15 cellular contexts compared by ENCODE assay signal in genomic region chr5:127358782-127359181, GRCh38.
DNase-seq lines count a peak whose midpoint lies in the region; ATAC-seq, FAIRE-seq and TF ChIP-seq lines count a peak whose summit lies in the region.
"Had no signal": no experiment of that assay in that cellular context is flagged by ENCODE, and none has a peak within 500 bp of the region (broad histone marks: within the 10 kb centered on the region; RNA-seq: fewer than 3 reads in every experiment).

No MANE protein-coding gene starts in this region.

- FAIRE-seq in bronchial epithelial cell (lab: Jason Lieb, UNC) = no peak

- H3K9me3 ChIP-seq in Peyer's patch = no peaks in the 10 kb centered on the region
- H3K9me3 ChIP-seq in uterus = no peaks in the 10 kb centered on the region
- H3K9me3 ChIP-seq: colonic mucosa had no signal

- H3K27me3 ChIP-seq in bronchial epithelial cell (ENCODE audit: control insufficient read depth, insufficient read depth, low read length) (no peaks in the 10 kb centered on the region), Peyer's patch (no peaks in the 10 kb centered on the region), uterus (no peaks in the 10 kb centered on the region)
- H3K27me3 ChIP-seq: colonic mucosa had no signal

- H3K4me3 ChIP-seq in bronchial epithelial cell (ENCODE audit: low read depth, low read length) (no peak overlapping the region), Peyer's patch (no peak overlapping the region), uterus (no peak overlapping the region)
- H3K4me3 ChIP-seq: colonic mucosa, skin epidermis had no signal

- peaks cover 0 to 5% (median 0%) of the 10 kb centered on the region in 4 donors for H3K4me1 ChIP-seq in Peyer's patch
- no peaks in the 10 kb centered on the region for H3K4me1 ChIP-seq in uterus
- H3K4me1 ChIP-seq: colonic mucosa had no signal

- TF ChIP-seq CTCF in bronchial epithelial cell (IDR thresholded peaks at IDR 0.05; ENCODE audit: insufficient read depth, low read length, severe bottlenecking) (no peak), Peyer's patch (IDR thresholded peaks at IDR 0.05) (no peak), uterus (IDR thresholded peaks at IDR 0.05) (no peak)

- intact Hi-C loops in uterus (cut with DNase I; ENCODE audit: low total_unique reads) = no loop called here

- H3K27ac ChIP-seq in Peyer's patch = no peak overlapping the region
- no peak overlapping the region for H3K27ac ChIP-seq in uterus
- H3K27ac ChIP-seq: colonic mucosa had no signal

- TF ChIP-seq POLR2A in Peyer's patch (IDR thresholded peaks at IDR 0.05) = no peak
- no peak for TF ChIP-seq POLR2A in uterus (IDR thresholded peaks at IDR 0.05)

- no peak for ATAC-seq in GM19455 (IDR thresholded peaks at IDR 0.05; ENCODE audit: unreplicated experiment)
- ATAC-seq: PC-3 had no signal

- no peaks in the 10 kb centered on the region for H3K36me3 ChIP-seq in bronchial epithelial cell (ENCODE audit: control insufficient read depth, insufficient read depth, low read length)
- no peaks in the 10 kb centered on the region for H3K36me3 ChIP-seq in Peyer's patch
- no peaks in the 10 kb centered on the region for H3K36me3 ChIP-seq in uterus
- H3K36me3 ChIP-seq: colonic mucosa had no signal

- DNase-seq in AG08395 (ENCODE audit: low spot score) = peak; percentile 33
- peak; percentile 27 for DNase-seq in HT1080 (ENCODE audit: low read depth)
- DNase-seq in bronchial epithelial cell (ENCODE audit: low read depth) = peak; percentile 13
- DNase-seq in iris pigment epithelial cell (ENCODE audit: low read depth) = peak; percentile 71
- DNase-seq in Peyer's patch = no peak
- no peak for DNase-seq in NCI-H1048 (lab: John Stamatoyannopoulos, UW)
- no peak for DNase-seq in uterus
- DNase-seq: activated CD4-positive, CD25-positive, alpha-beta regulatory T cell treated with anti-CD3 and anti-CD28 coated beads, Interleukin-2, amount 50 U/mL, for 72 hours; activated CD8-positive, alpha-beta memory T cell treated with anti-CD3 and anti-CD28 coated beads, Interleukin-2, amount 50 U/mL, for 4 hours; colonic mucosa; MM.1S; NCI-H2227 treated with DMSO at 0.1 percent for 48 hours; PC-3 had no signal

Comparison
In these comparisons a context has a peak if more than half of its experiments do, and no peak if none do; other contexts are left out.
1. DNase-seq: peak in AG08395 (single experiment), HT1080 (single experiment), bronchial epithelial cell (single experiment) and iris pigment epithelial cell (single experiment); none in Peyer's patch (0 of 3), NCI-H1048 (single experiment) and uterus (0 of 2).